ENCODE assay signal across 23 cellular contexts in the genomic region with DNA sequence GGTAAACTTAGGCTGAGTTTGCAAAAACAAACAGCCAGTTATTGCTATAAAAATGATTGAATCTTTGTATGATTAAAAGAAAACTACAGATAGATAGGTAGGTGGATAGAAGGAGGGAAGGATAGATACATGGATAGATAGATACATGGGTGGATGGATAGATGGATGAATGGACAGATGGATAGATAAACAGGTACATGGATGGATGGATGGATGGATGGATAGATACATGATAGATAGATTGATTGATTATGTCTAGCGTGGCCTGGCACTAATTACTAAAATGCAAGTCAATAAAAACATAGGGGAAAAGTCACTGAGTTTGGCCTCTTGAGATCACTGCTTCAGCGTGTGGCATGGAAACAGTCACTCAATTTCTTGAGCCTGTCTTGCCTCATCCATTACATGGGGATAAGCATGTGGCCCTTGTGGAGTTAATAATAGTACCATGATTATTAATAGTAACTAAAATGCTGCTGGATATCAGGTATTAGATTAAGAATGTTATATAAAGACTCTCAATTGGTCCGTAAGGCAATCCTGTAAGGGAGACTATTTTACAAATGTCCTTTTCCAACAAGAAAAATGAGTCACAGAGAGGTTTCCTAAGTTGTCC.
"Had no signal": no experiment of that assay in that cellular context is flagged by ENCODE, and none has a peak within 500 bp of the region (broad histone marks: within the 10 kb centered on the region; RNA-seq: fewer than 3 reads in every experiment).

No MANE protein-coding gene starts in this region.

- H3K27ac ChIP-seq: epithelial cell of prostate, esophagus muscularis mucosa, gastroesophageal sphincter, neural progenitor cell, pancreas, prostate gland, testis, tibial nerve, upper lobe of right lung, vagina had no signal

- H3K9ac ChIP-seq: neural progenitor cell had no signal

- ATAC-seq: effector memory CD8-positive, alpha-beta T cell; gastroesophageal sphincter; natural killer cell treated with Interleukin-12 subunit alpha and Interleukin-12 subunit beta and Interleukin-15 and Interleukin-18, amount 100 ng/mL, for 72 hours; sciatic nerve; stimulated activated naive B cell treated with anti-CD40 and anti-IgM and Interleukin-4, amounts not matched to agents 10 μg/mL and 1 μg/mL and 100 μg/mL, for 72 hours; stimulated activated naive CD8-positive, alpha-beta T cell treated with anti-CD3 and anti-CD28 coated beads, Interleukin-15, amount 100 ng/mL, for 72 hours had no signal

- DNase-seq: effector memory CD8-positive, alpha-beta T cell; islet precursor cell; mesenchymal stem cell; midbrain; nucleus accumbens; retina; stimulated activated CD4-positive, alpha-beta T cell treated with anti-CD3 and anti-CD28 coated beads, Interleukin-2, amount 100 ng/mL, for 24 hours; stimulated activated CD4-positive, alpha-beta T cell treated with anti-CD3 and anti-CD28 coated beads, Interleukin-4, amount 100 ng/mL, for 4 hours; stimulated activated naive B cell treated with anti-CD40 and anti-IgM and Interleukin-4, amounts not matched to agents 10 μg/mL and 1 μg/mL and 100 μg/mL, for 72 hours; stimulated activated naive CD8-positive, alpha-beta T cell treated with anti-CD3 and anti-CD28 coated beads, Interleukin-15, amount 100 ng/mL, for 72 hours had no signal

- H3K4me3 ChIP-seq: esophagus muscularis mucosa, gastroesophageal sphincter, lung, neural progenitor cell, pancreas, prostate gland, testis, tibial nerve, upper lobe of right lung, vagina had no signal

- H3K4me1 ChIP-seq: neural progenitor cell, prostate gland, testis, vagina had no signal

- H3K36me3 ChIP-seq: esophagus muscularis mucosa, gastroesophageal sphincter, neural progenitor cell, pancreas, prostate gland, tibial nerve, upper lobe of right lung, vagina had no signal

- H3K27me3 ChIP-seq: neural progenitor cell, pancreas, testis, upper lobe of right lung, vagina had no signal

- H3K9me3 ChIP-seq: esophagus muscularis mucosa, gastroesophageal sphincter, pancreas, prostate gland, testis, tibial nerve, upper lobe of right lung, vagina had no signal

- H3K4me2 ChIP-seq: neural progenitor cell had no signal

- H2AFZ ChIP-seq: neural progenitor cell had no signal
